In the genomic region with DNA sequence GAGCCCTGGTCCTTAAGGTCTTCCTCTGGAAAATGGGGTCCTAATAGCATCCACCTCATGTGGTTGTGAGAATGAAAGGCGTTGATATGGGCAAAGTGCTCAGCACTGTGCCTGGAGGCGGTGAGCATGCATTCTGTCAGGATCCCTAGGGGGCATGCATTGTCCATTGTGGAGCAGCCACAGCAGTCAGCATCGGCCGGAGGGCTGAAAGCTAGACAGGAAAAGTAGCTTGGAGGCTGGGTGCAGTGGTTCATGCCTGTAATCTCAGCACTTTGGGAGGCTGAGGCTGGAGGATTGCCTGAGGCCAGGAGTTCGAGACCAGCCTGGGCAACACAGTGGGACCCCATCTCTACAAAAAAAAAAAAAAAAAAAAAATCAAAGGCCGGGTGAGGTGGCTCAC, we compare ENCODE assay signal across 8 cellular contexts.
DNase-seq lines count a peak whose midpoint lies in the region; ATAC-seq and TF ChIP-seq lines count a peak whose summit lies in the region.

No MANE protein-coding gene starts in this region.

- H3K4me3 ChIP-seq in HCT116 (replicated peaks in 1 of 2; ENCODE audit: low read depth in 1 of 2, low read length in 2 of 2), result no peak overlapping the region

- peak overlapping the region; percentile 49 for H3K4me2 ChIP-seq in HCT116 (ENCODE audit: low read length)

- TF ChIP-seq RAD21 in HCT116 (IDR thresholded peaks at IDR 0.05; ENCODE audit: low read depth), result peak; percentile 79

- RAD21 ChIA-PET in HCT116 (lab: Charles Lee; ENCODE audit: low non-redundant PET in 1 of 2, low total read pairs in 2 of 2, uncharacterized antibody in 2 of 2, unreplicated experiment in 2 of 2), result interaction anchor here in 1 of 2 experiments (0.5 to 0.9 kb wide), 2 partner anchors 187 to 209 kb away, joined by 4 to 5 read pairs; no protein-coding TSS in a partner anchor

- H3K9me3 Mint-ChIP-seq in type B pancreatic cell, result no peaks in the 10 kb centered on the region

- peaks cover 36% of the 10 kb centered on the region for H3K27me3 Mint-ChIP-seq in type B pancreatic cell

- H4K20me1 ChIP-seq in HCT116 (ENCODE audit: insufficient read depth), result no peaks in the 10 kb centered on the region

- no peaks in the 10 kb centered on the region for H3K27me3 ChIP-seq in HCT116 (ENCODE audit: insufficient read depth, low read length)

- H3K4me3 Mint-ChIP-seq in type B pancreatic cell, result no peak overlapping the region

- TF ChIP-seq CTCF in HCT116 (IDR thresholded peaks at IDR 0.05 in 2 of 3, conservative IDR thresholded peaks at IDR 0.05 in 1 of 3; ENCODE audit: borderline replicate concordance in 1 of 3, insufficient read depth in 1 of 3, low read depth in 2 of 3, low read length in 2 of 3), result peak; percentile 24 to 50 (median 26); a peak in 4 of 6 replicates
- no peak for TF ChIP-seq CTCF in type B pancreatic cell (conservative IDR thresholded peaks at IDR 0.05)

- TF ChIP-seq POLR2A in HCT116 (IDR thresholded peaks at IDR 0.05; ENCODE audit: borderline replicate concordance, extremely low read depth, insufficient read depth, insufficient read length), result no peak

- no peaks in the 10 kb centered on the region for H3K9me3 ChIP-seq in HCT116 (ENCODE audit: control insufficient read depth in 1 of 2, insufficient read depth in 1 of 2, low read depth in 1 of 2, low read length in 2 of 2)

- no peaks in the 10 kb centered on the region for H3K36me3 ChIP-seq in HCT116 (ENCODE audit: control insufficient read depth in 1 of 2, insufficient read depth in 2 of 2, low read length in 2 of 2)

- no TSS peak for BruUV-seq in HCT116 (replicated peaks; lab: Mats Ljungman, UMichigan)

- H3K4me1 Mint-ChIP-seq in type B pancreatic cell (ENCODE audit: unreplicated experiment), result no peaks in the 10 kb centered on the region

- POLR2A ChIA-PET in HCT116 (lab: Charles Lee), result interaction anchor here (0.7 kb wide), 1 partner anchor 90 kb away, joined by 4 read pairs; no protein-coding TSS in a partner anchor

- no peak overlapping the region for H3K27ac ChIP-seq in HCT116 (ENCODE audit: low read depth, low read length)

- peaks cover 3 to 24% of the 10 kb centered on the region in 2 experiments; a peak in 3 of 4 replicates for H3K4me1 ChIP-seq in HCT116 (ENCODE audit: control insufficient read depth in 1 of 2, insufficient read depth in 2 of 2, low read length in 2 of 2)

- no peak overlapping the region for H3K9ac ChIP-seq in HCT116 (ENCODE audit: low read length)

- no peak overlapping the region for H2AFZ ChIP-seq in HCT116 (ENCODE audit: low read depth, low read length, poor library complexity, severe bottlenecking)

- no peaks in the 10 kb centered on the region for H3K9me2 ChIP-seq in HCT116 (ENCODE audit: insufficient read depth)

- peak; percentile 56 for DNase-seq in COLO668 (lab: John Stamatoyannopoulos, UW; ENCODE audit: unreplicated experiment)
- no peak for DNase-seq in HCT116 (ENCODE audit: low read depth, low spot score)
- DNase-seq in UCSD-AML1 (lab: John Stamatoyannopoulos, UW; ENCODE audit: unreplicated experiment), result peak; percentile 71
- peak; percentile 86 for DNase-seq in islet precursor cell
- no peak for DNase-seq in NCI-H2227 treated with DMSO at 0.1 percent for 48 hours (lab: John Stamatoyannopoulos, UW)
- DNase-seq in type B pancreatic cell (ENCODE audit: extremely low spot score, unreplicated experiment), result no peak

- no peaks in the 10 kb centered on the region for H3K79me2 ChIP-seq in HCT116 (ENCODE audit: insufficient read depth, low read length)

- H3K27ac Mint-ChIP-seq in type B pancreatic cell, result no peak overlapping the region

- no peaks in the 10 kb centered on the region for H3K36me3 Mint-ChIP-seq in type B pancreatic cell

- CTCF ChIA-PET in HCT116 (lab: Charles Lee), result no interaction called here

- intact Hi-C loops in HCT116 (cut with micrococcal nuclease), result loop anchor here (5.0 kb wide), 1 partner anchor 124 kb away; a partner anchor contains a TSS

- ATAC-seq in HCT116 (peak; percentile 72), GM19324 (IDR thresholded peaks at IDR 0.05; ENCODE audit: low FRiP score, unreplicated experiment) (no peak), HG03025 (IDR thresholded peaks at IDR 0.05; ENCODE audit: low FRiP score, unreplicated experiment) (no peak)

TF ChIP-seq in HCT116, 20 proteins besides CTCF, POLR2A, EP300 and RAD21:
- 0 out of 2 replicates have a peak, but pooled peaks have one; percentile 13 for TF ChIP-seq CBX3 (IDR thresholded peaks at IDR 0.05; ENCODE audit: low read depth)
- TF ChIP-seq, protein P1, sequence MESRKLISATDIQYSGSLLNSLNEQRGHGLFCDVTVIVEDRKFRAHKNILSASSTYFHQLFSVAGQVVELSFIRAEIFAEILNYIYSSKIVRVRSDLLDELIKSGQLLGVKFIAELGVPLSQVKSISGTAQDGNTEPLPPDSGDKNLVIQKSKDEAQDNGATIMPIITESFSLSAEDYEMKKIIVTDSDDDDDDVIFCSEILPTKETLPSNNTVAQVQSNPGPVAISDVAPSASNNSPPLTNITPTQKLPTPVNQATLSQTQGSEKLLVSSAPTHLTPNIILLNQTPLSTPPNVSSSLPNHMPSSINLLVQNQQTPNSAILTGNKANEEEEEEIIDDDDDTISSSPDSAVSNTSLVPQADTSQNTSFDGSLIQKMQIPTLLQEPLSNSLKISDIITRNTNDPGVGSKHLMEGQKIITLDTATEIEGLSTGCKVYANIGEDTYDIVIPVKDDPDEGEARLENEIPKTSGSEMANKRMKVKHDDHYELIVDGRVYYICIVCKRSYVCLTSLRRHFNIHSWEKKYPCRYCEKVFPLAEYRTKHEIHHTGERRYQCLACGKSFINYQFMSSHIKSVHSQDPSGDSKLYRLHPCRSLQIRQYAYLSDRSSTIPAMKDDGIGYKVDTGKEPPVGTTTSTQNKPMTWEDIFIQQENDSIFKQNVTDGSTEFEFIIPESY (IDR thresholded peaks at IDR 0.05; ENCODE audit: extremely low read depth, insufficient replicate concordance, low read length), result no peak

Comparison
In these comparisons a context has a peak if more than half of its experiments do, and no peak if none do; other contexts are left out.
1. DNase-seq: peak in COLO668 (single experiment), UCSD-AML1 (single experiment) and islet precursor cell (single experiment); none in HCT116 (single experiment), NCI-H2227 treated with DMSO at 0.1 percent for 48 hours (single experiment) and type B pancreatic cell (single experiment).